ENCODE assay signal across 8 cellular contexts in the genomic region with DNA sequence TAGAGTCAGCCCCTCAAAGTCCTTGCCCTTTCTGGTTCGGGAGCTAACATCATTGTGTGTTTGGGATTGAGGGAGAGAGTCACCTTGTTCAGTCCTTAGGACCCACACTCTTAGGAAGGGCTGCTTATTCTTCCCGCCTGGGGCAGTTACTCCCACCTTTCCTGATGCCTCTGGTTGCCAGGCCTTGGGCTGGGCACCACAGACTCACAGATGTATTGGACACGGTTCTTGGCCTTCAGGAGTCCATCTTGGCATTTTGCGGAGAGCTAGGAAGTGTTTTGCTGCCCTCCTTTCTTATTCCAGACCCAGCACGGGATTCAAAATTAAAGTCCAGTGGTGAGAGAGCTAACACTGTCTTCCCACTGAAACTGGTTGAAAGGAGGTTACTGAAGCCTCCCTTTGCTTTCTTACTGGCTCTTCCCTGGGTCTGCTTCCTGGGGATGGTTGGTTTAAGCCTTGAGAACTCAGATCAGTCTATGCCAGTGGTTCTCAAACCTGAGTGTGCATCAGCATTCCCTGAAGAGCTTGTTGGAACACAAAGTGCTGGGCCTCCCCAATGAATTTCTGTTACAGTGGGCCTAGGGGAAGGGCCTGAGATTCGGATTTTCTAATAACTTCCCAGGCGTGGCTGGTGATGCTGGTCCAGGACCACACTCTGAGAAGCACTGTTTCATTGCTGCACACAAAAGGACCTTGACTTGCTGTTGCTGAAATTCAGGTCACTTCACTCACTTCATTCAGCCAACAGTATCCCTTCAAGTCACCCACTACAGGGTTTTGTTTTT. TPM values are rescaled to one million over a fixed set of nuclear protein-coding genes. Genes with fewer than 3 reads are reported as not detected.
A peak's percentile ranks its signal among the peaks of the same experiment; 100 is the strongest.
DNase-seq lines count a peak whose midpoint lies in the region; TF ChIP-seq lines count a peak whose summit lies in the region.
"Had no signal": no experiment of that assay in that cellular context is flagged by ENCODE, and none has a peak within 500 bp of the region (broad histone marks: within the 10 kb centered on the region; RNA-seq: fewer than 3 reads in every experiment).

No MANE protein-coding gene starts in this region.

- H3K9me3 Mint-ChIP-seq in CD8-positive, alpha-beta memory T cell = no peaks in the 10 kb centered on the region
- H3K9me3 Mint-ChIP-seq in neural crest cell = no peaks in the 10 kb centered on the region

- POLR2A ChIA-PET in CD8-positive, alpha-beta memory T cell (lab: Charles Lee) = no interaction called here

- no peaks in the 10 kb centered on the region for H3K27me3 ChIP-seq in CD8-positive, alpha-beta memory T cell (ENCODE audit: insufficient read depth, low read length, poor library complexity, severe bottlenecking)
- H3K27me3 ChIP-seq in HUES6 (ENCODE audit: control insufficient read depth, insufficient read depth, low read length) = peaks cover 29% of the 10 kb centered on the region

- no peaks in the 10 kb centered on the region for H3K4me1 ChIP-seq in CD8-positive, alpha-beta memory T cell (ENCODE audit: insufficient read depth, low read length)
- H3K4me1 ChIP-seq in HUES6 (ENCODE audit: control insufficient read depth, insufficient read depth, low read length) = peaks cover 6% of the 10 kb centered on the region

- no peaks in the 10 kb centered on the region for H3K36me3 Mint-ChIP-seq in CD8-positive, alpha-beta memory T cell
- H3K36me3 Mint-ChIP-seq in neural crest cell (ENCODE audit: low read depth) = no peaks in the 10 kb centered on the region

- TF ChIP-seq CTCF in neural crest cell (conservative IDR thresholded peaks at IDR 0.05) = no peak

- no peaks in the 10 kb centered on the region for H3K36me3 ChIP-seq in CD8-positive, alpha-beta memory T cell (ENCODE audit: insufficient read depth, low read length)
- no peaks in the 10 kb centered on the region for H3K36me3 ChIP-seq in HUES6 (ENCODE audit: control insufficient read depth, insufficient read depth, low read length)

- H3K4me3 ChIP-seq in CD8-positive, alpha-beta memory T cell (ENCODE audit: low read length) = no peak overlapping the region
- peak overlapping the region; percentile 82; the same call in 1 of the 2 replicates for H3K4me3 ChIP-seq in HUES6 (ENCODE audit: low read depth, low read length)

- CTCF ChIA-PET in CD8-positive, alpha-beta memory T cell (lab: Charles Lee) = interaction anchor here (0.8 kb wide), 1 partner anchor 62 kb away, joined by 3 read pairs; no protein-coding TSS in a partner anchor

- H3K27ac Mint-ChIP-seq in CD8-positive, alpha-beta memory T cell = peak overlapping the region in 7 of 8 donors; percentile 8 to 85 (median 56)
- no peak overlapping the region for H3K27ac Mint-ChIP-seq in neural crest cell (ENCODE audit: unreplicated experiment)

- H3K4me1 Mint-ChIP-seq in CD8-positive, alpha-beta memory T cell = peaks cover 11 to 17% (median 14%) of the 10 kb centered on the region in 3 donors
- H3K4me1 Mint-ChIP-seq in neural crest cell = peaks cover 21% of the 10 kb centered on the region

- DNase-seq in CD8-positive, alpha-beta memory T cell = no peak
- DNase-seq in caudate nucleus (lab: John Stamatoyannopoulos, UW) (peak in 6 of 61 donors; percentile 11 to 35 (median 30)), neural crest cell (ENCODE audit: low read depth, low spot score) (no peak), activated gamma-delta T cell (lab: John Stamatoyannopoulos, UW) (no peak), NCI-H1105 (lab: John Stamatoyannopoulos, UW) (no peak), DMS53 treated with DMSO at 0.1 percent for 48 hours (lab: John Stamatoyannopoulos, UW; ENCODE audit: unreplicated experiment) (no peak)
- DNase-seq: NCI-H187 treated with DMSO at 0.1 percent for 48 hours had no signal

- peaks cover 8 to 14% of the 10 kb centered on the region in 2 donors for H3K27me3 Mint-ChIP-seq in CD8-positive, alpha-beta memory T cell
- H3K27me3 Mint-ChIP-seq in neural crest cell (ENCODE audit: low read depth) = peaks cover 22% of the 10 kb centered on the region

- no peaks in the 10 kb centered on the region for H3K9me3 ChIP-seq in CD8-positive, alpha-beta memory T cell (ENCODE audit: low read length)
- no peaks in the 10 kb centered on the region for H3K9me3 ChIP-seq in HUES6 (ENCODE audit: control insufficient read depth, insufficient read depth, low read depth, low read length)

- H3K27ac ChIP-seq in CD8-positive, alpha-beta memory T cell (ENCODE audit: low read depth, low read length) = no peak overlapping the region
- H3K27ac ChIP-seq in HUES6 (ENCODE audit: low read depth, low read length) = no peak overlapping the region
- H3K27ac ChIP-seq in caudate nucleus (ENCODE audit: low read depth, low read length) = peak overlapping the region; percentile 89

- no peak overlapping the region for H3K9ac ChIP-seq in HUES6 (ENCODE audit: low read length)

- peak overlapping the region; percentile 66 to 89 (median 80) for H3K4me3 Mint-ChIP-seq in CD8-positive, alpha-beta memory T cell
- H3K4me3 Mint-ChIP-seq in neural crest cell = peak overlapping the region; percentile 86

RNA-seq across cellular contexts. Expression of a gene that starts 1.4 kb away (rescaled TPM):
- under 1 TPM; 0.66 to 0.74 TPM for total RNA-seq in CD8-positive, alpha-beta memory T cell
- 0.74 TPM for polyA plus RNA-seq in CD8-positive, alpha-beta memory T cell
- total RNA-seq in neural crest cell = 2.8 TPM in 2 replicates

RNA-seq across cellular contexts. Expression of a gene that starts 28.4 kb away (rescaled TPM):
- total RNA-seq in CD8-positive, alpha-beta memory T cell = 10 to 100 TPM; 11.4 to 12.5 TPM
- 12.3 TPM for polyA plus RNA-seq in CD8-positive, alpha-beta memory T cell
- total RNA-seq in neural crest cell = 7.8 and 8.1 TPM in 2 replicates
